ENCODE assay signal across 16 cellular contexts in genomic region chr4:41443340-41444079, GRCh38.
A peak's percentile ranks its signal among the peaks of the same experiment; 100 is the strongest.
DNase-seq lines count a peak whose midpoint lies in the region; ATAC-seq and TF ChIP-seq lines count a peak whose summit lies in the region.
"Had no signal": no experiment of that assay in that cellular context is flagged by ENCODE, and none has a peak within 500 bp of the region (broad histone marks: within the 10 kb centered on the region; RNA-seq: fewer than 3 reads in every experiment).

No MANE protein-coding gene starts in this region.

- ATAC-seq in HG03442 (IDR thresholded peaks at IDR 0.05; ENCODE audit: unreplicated experiment): no peak
- ATAC-seq: GM12878 had no signal

- no peaks in the 10 kb centered on the region for H3K9me3 ChIP-seq in endocrine pancreas (ENCODE audit: control insufficient read depth, low read length)

- H3K4me3 ChIP-seq in endocrine pancreas (ENCODE audit: control insufficient read depth, insufficient read depth, low read length): peak overlapping the region; percentile 49
- H3K4me3 ChIP-seq: GM12878 had no signal

- DNase-seq in DMS53 (lab: John Stamatoyannopoulos, UW) (peak; percentile 67), DMS53 treated with DMSO at 0.1 percent for 48 hours (lab: John Stamatoyannopoulos, UW; ENCODE audit: unreplicated experiment) (no peak), NCI-H2081 treated with DMSO at 0.1 percent for 48 hours (lab: John Stamatoyannopoulos, UW) (peak; percentile 32), neural crest cell (ENCODE audit: low read depth, low spot score) (no peak), epidermal melanocyte (ENCODE audit: insufficient read length, low spot score) (no peak), SIG-M5 treated with dmso at 0.1 percent for 504 hours (lab: John Stamatoyannopoulos, UW; ENCODE audit: unreplicated experiment) (no peak)
- DNase-seq: 8988T, C1 segment of cervical spinal cord, DMS79, HCEC 1CT, KBM-7, NCI-H1694 treated with DMSO at 0.1 percent for 48 hours, NCI-H2171 treated with DMSO at 0.1 percent for 48 hours had no signal

- H3K27me3 Mint-ChIP-seq in neural crest cell (ENCODE audit: low read depth): no peaks in the 10 kb centered on the region

- H3K9ac ChIP-seq in endocrine pancreas (ENCODE audit: control insufficient read depth, insufficient read depth, low read length): no peak overlapping the region

- no peak overlapping the region for H3K4me3 Mint-ChIP-seq in neural crest cell

- TF ChIP-seq CTCF in neural crest cell (conservative IDR thresholded peaks at IDR 0.05): no peak

- no peaks in the 10 kb centered on the region for H3K36me3 ChIP-seq in endocrine pancreas (ENCODE audit: control insufficient read depth, insufficient read depth, low read length)

- no peaks in the 10 kb centered on the region for H3K9me3 Mint-ChIP-seq in neural crest cell

- peak overlapping the region; percentile 58 for H3K27ac Mint-ChIP-seq in neural crest cell (ENCODE audit: unreplicated experiment)

- no peaks in the 10 kb centered on the region for H3K27me3 ChIP-seq in endocrine pancreas (ENCODE audit: control insufficient read depth, insufficient read depth, low read length)

- peaks cover 15% of the 10 kb centered on the region for H3K4me1 ChIP-seq in endocrine pancreas (ENCODE audit: control insufficient read depth, insufficient read depth, low read length)

- peaks cover 22% of the 10 kb centered on the region for H3K4me1 Mint-ChIP-seq in neural crest cell

- H3K36me3 Mint-ChIP-seq in neural crest cell (ENCODE audit: low read depth): no peaks in the 10 kb centered on the region

Comparison
In these comparisons a context has a peak if more than half of its experiments do, and no peak if none do; other contexts are left out.
1. DNase-seq: peak in DMS53 (single experiment) and NCI-H2081 treated with DMSO at 0.1 percent for 48 hours (single experiment); none in DMS53 treated with DMSO at 0.1 percent for 48 hours (single experiment), neural crest cell (single experiment), epidermal melanocyte (single experiment) and SIG-M5 treated with dmso at 0.1 percent for 504 hours (single experiment).